In the genomic region with DNA sequence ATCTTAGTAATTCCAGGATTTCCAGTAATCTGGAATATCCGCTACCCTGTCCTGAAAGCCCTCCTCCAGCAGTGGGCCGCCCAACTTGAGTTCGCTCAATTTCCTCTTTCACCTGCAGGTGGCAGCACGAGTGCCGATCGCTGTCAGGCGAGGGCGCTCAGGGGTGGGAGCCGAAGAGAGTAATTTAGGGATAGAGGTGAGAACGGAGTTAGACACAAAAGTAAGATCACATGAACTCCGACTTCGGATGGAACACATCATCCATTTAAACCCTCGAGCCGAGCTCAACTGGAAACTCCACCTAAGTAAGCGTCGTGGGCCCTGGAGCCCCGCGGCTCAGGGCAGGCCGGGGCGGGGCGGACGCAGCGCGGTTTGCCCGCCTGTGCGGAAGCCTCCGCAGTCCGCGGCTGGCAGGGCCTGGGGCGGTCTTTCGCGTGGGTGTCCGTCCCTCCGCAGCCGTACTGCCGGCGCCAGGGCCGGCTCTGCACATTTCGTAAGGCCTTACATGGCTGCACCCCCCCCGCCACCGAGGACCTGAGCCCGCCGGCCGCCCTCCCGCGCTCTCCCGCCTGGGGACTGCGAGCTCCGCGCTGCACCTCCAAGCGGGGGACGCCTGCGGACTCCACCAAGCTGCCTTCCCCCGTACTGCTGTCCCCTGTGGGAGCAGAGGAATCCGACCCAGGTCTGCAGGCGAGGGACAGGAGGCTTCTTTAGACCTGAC, we compare ENCODE assay signal across 1 cellular context.
TF ChIP-seq lines count a peak whose summit lies in the region.

No MANE protein-coding gene starts in this region.

TF ChIP-seq in HEK293, 187 proteins besides CTCF, POLR2A, EP300 and RAD21 (continued from another document):
- TF ChIP-seq, protein P1, sequence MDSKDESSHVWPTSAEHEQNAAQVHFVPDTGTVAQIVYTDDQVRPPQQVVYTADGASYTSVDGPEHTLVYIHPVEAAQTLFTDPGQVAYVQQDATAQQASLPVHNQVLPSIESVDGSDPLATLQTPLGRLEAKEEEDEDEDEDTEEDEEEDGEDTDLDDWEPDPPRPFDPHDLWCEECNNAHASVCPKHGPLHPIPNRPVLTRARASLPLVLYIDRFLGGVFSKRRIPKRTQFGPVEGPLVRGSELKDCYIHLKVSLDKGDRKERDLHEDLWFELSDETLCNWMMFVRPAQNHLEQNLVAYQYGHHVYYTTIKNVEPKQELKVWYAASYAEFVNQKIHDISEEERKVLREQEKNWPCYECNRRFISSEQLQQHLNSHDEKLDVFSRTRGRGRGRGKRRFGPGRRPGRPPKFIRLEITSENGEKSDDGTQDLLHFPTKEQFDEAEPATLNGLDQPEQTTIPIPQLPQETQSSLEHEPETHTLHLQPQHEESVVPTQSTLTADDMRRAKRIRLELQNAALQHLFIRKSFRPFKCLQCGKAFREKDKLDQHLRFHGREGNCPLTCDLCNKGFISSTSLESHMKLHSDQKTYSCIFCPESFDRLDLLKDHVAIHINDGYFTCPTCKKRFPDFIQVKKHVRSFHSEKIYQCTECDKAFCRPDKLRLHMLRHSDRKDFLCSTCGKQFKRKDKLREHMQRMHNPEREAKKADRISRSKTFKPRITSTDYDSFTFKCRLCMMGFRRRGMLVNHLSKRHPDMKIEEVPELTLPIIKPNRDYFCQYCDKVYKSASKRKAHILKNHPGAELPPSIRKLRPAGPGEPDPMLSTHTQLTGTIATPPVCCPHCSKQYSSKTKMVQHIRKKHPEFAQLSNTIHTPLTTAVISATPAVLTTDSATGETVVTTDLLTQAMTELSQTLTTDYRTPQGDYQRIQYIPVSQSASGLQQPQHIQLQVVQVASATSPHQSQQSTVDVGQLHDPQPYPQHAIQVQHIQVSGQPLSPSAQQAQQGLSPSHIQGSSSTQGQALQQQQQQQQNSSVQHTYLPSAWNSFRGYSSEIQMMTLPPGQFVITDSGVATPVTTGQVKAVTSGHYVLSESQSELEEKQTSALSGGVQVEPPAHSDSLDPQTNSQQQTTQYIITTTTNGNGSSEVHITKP (tag by site-specific recombination; IDR thresholded peaks at IDR 0.05) = peak; percentile 84
- no peak for TF ChIP-seq SETDB1 (IDR thresholded peaks at IDR 0.05; ENCODE audit: insufficient read length, low read length)
- peak; percentile 57; the same call in 1 of the 2 replicates for TF ChIP-seq ZNF2 (tag by site-specific recombination; IDR thresholded peaks at IDR 0.05)
- TF ChIP-seq ZIC2 (tag by site-specific recombination; IDR thresholded peaks at IDR 0.05) = no peak; the same call in 1 of the 2 replicates
- TF ChIP-seq ZNF114 (tag by site-specific recombination; IDR thresholded peaks at IDR 0.05) = no peak
- TF ChIP-seq ZNF132 (tag by site-specific recombination; IDR thresholded peaks at IDR 0.05; ENCODE audit: borderline replicate concordance) = no peak
- TF ChIP-seq, protein P2, sequence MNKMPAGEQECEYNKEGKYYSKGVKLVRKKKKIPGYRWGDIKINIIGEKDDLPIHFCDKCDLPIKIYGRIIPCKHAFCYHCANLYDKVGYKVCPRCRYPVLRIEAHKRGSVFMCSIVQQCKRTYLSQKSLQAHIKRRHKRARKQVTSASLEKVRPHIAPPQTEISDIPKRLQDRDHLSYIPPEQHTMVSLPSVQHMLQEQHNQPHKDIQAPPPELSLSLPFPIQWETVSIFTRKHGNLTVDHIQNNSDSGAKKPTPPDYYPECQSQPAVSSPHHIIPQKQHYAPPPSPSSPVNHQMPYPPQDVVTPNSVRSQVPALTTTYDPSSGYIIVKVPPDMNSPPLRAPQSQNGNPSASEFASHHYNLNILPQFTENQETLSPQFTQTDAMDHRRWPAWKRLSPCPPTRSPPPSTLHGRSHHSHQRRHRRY (tag by site-specific recombination; IDR thresholded peaks at IDR 0.05) = no peak
- TF ChIP-seq ZNF394 (tag by site-specific recombination; IDR thresholded peaks at IDR 0.05; ENCODE audit: borderline replicate concordance) = peak; percentile 29; the same call in 1 of the 2 replicates
- TF ChIP-seq, protein P3, sequence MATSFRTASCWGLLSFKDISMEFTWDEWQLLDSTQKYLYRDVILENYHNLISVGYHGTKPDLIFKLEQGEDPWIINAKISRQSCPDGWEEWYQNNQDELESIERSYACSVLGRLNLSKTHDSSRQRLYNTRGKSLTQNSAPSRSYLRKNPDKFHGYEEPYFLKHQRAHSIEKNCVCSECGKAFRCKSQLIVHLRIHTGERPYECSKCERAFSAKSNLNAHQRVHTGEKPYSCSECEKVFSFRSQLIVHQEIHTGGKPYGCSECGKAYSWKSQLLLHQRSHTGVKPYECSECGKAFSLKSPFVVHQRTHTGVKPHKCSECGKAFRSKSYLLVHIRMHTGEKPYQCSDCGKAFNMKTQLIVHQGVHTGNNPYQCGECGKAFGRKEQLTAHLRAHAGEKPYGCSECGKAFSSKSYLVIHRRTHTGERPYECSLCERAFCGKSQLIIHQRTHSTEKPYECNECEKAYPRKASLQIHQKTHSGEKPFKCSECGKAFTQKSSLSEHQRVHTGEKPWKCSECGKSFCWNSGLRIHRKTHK (tag by site-specific recombination; IDR thresholded peaks at IDR 0.05) = no peak
- TF ChIP-seq ZNF624 (tag by site-specific recombination; IDR thresholded peaks at IDR 0.05) = no peak
- TF ChIP-seq ZNF626 (tag by site-specific recombination; IDR thresholded peaks at IDR 0.05) = no peak
- TF ChIP-seq ZBTB17 (tag by site-specific recombination; IDR thresholded peaks at IDR 0.05) = peak; percentile 97
- peak; percentile 65 for TF ChIP-seq EGR2 (tag by site-specific recombination; IDR thresholded peaks at IDR 0.05; ENCODE audit: low read depth)
- TF ChIP-seq ZBTB1 (tag by site-specific recombination; IDR thresholded peaks at IDR 0.05) = no peak
- TF ChIP-seq ZSCAN23 (tag by site-specific recombination; IDR thresholded peaks at IDR 0.05) = no peak
- peak; percentile 55; the same call in 1 of the 2 replicates for TF ChIP-seq TRIM28 (IDR thresholded peaks at IDR 0.05; ENCODE audit: borderline replicate concordance, low read length)
- peak; percentile 84 for TF ChIP-seq GLIS1 (tag by site-specific recombination; IDR thresholded peaks at IDR 0.05)
- TF ChIP-seq ZFP69B (tag by site-specific recombination; IDR thresholded peaks at IDR 0.05) = peak; percentile 29; the same call in 1 of the 2 replicates
- no peak for TF ChIP-seq ZNF140 (tag by site-specific recombination; IDR thresholded peaks at IDR 0.05)
- no peak for TF ChIP-seq ZNF701 (tag by site-specific recombination; IDR thresholded peaks at IDR 0.05)
- TF ChIP-seq KLF8 (tag by site-specific recombination; IDR thresholded peaks at IDR 0.05) = peak; percentile 42; the same call in 1 of the 2 replicates
- TF ChIP-seq, protein P4, sequence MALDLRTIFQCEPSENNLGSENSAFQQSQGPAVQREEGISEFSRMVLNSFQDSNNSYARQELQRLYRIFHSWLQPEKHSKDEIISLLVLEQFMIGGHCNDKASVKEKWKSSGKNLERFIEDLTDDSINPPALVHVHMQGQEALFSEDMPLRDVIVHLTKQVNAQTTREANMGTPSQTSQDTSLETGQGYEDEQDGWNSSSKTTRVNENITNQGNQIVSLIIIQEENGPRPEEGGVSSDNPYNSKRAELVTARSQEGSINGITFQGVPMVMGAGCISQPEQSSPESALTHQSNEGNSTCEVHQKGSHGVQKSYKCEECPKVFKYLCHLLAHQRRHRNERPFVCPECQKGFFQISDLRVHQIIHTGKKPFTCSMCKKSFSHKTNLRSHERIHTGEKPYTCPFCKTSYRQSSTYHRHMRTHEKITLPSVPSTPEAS (tag by site-specific recombination; IDR thresholded peaks at IDR 0.05) = no peak
- TF ChIP-seq PATZ1 (tag by site-specific recombination; IDR thresholded peaks at IDR 0.05) = peak; percentile 51; the same call in 1 of the 2 replicates
- TF ChIP-seq ZFP3 (tag by site-specific recombination; IDR thresholded peaks at IDR 0.05; ENCODE audit: low read depth) = no peak
- peak; percentile 73 for TF ChIP-seq GLIS2 (tag by site-specific recombination; IDR thresholded peaks at IDR 0.05)
- TF ChIP-seq ZBTB26 (tag by site-specific recombination; optimal IDR thresholded peaks at IDR 0.05) = peak; percentile 50
- TF ChIP-seq ZXDB (tag by site-specific recombination; IDR thresholded peaks at IDR 0.05) = 0 out of 2 replicates have a peak, but pooled peaks have one; percentile 24
- TF ChIP-seq ZNF621 (tag by site-specific recombination; IDR thresholded peaks at IDR 0.05) = no peak
- peak; percentile 84; the same call in 1 of the 2 replicates for TF ChIP-seq ZBTB20 (tag by site-specific recombination; IDR thresholded peaks at IDR 0.05)
- TF ChIP-seq ZNF416 (tag by site-specific recombination; IDR thresholded peaks at IDR 0.05) = no peak
- TF ChIP-seq ZNF658 (tag by site-specific recombination; IDR thresholded peaks at IDR 0.05) = no peak
- no peak for TF ChIP-seq BCL11B (tag by site-specific recombination; IDR thresholded peaks at IDR 0.05; ENCODE audit: low read depth)
- TF ChIP-seq, protein P5, sequence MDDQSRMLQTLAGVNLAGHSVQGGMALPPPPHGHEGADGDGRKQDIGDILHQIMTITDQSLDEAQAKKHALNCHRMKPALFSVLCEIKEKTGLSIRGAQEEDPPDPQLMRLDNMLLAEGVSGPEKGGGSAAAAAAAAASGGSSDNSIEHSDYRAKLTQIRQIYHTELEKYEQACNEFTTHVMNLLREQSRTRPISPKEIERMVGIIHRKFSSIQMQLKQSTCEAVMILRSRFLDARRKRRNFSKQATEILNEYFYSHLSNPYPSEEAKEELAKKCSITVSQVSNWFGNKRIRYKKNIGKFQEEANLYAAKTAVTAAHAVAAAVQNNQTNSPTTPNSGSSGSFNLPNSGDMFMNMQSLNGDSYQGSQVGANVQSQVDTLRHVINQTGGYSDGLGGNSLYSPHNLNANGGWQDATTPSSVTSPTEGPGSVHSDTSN (CRISPR knock-in tag; IDR thresholded peaks at IDR 0.05) = peak; percentile 60; the same call in 1 of the 2 replicates
- TF ChIP-seq ZNF785 (tag by site-specific recombination; IDR thresholded peaks at IDR 0.05) = 0 out of 2 replicates have a peak, but pooled peaks have one; percentile 32
- TF ChIP-seq ZNF302 (tag by site-specific recombination; IDR thresholded peaks at IDR 0.05; ENCODE audit: low read depth) = no peak
- TF ChIP-seq ZNF169 (tag by site-specific recombination; IDR thresholded peaks at IDR 0.05) = no peak
- TF ChIP-seq, protein P6, sequence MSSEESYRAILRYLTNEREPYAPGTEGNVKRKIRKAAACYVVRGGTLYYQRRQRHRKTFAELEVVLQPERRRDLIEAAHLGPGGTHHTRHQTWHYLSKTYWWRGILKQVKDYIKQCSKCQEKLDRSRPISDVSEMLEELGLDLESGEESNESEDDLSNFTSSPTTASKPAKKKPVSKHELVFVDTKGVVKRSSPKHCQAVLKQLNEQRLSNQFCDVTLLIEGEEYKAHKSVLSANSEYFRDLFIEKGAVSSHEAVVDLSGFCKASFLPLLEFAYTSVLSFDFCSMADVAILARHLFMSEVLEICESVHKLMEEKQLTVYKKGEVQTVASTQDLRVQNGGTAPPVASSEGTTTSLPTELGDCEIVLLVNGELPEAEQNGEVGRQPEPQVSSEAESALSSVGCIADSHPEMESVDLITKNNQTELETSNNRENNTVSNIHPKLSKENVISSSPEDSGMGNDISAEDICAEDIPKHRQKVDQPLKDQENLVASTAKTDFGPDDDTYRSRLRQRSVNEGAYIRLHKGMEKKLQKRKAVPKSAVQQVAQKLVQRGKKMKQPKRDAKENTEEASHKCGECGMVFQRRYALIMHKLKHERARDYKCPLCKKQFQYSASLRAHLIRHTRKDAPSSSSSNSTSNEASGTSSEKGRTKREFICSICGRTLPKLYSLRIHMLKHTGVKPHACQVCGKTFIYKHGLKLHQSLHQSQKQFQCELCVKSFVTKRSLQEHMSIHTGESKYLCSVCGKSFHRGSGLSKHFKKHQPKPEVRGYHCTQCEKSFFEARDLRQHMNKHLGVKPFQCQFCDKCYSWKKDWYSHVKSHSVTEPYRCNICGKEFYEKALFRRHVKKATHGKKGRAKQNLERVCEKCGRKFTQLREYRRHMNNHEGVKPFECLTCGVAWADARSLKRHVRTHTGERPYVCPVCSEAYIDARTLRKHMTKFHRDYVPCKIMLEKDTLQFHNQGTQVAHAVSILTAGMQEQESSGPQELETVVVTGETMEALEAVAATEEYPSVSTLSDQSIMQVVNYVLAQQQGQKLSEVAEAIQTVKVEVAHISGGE (tag by site-specific recombination; conservative IDR thresholded peaks at IDR 0.05; ENCODE audit: low read depth) = no peak; the same call in 1 of the 2 replicates
